26 cellular contexts compared by ENCODE assay signal in genomic region chr5:42507451-42508092, GRCh38.
DNase-seq lines count a peak whose midpoint lies in the region; ATAC-seq, FAIRE-seq and TF ChIP-seq lines count a peak whose summit lies in the region.
"Had no signal": no experiment of that assay in that cellular context is flagged by ENCODE, and none has a peak within 500 bp of the region (broad histone marks: within the 10 kb centered on the region; RNA-seq: fewer than 3 reads in every experiment).

No MANE protein-coding gene starts in this region.

- H3K27ac ChIP-seq in heart right ventricle (peak overlapping the region in 4 of 10 donors; percentile 20 to 38 (median 33)), neural progenitor cell (no peak overlapping the region), testis (no peak overlapping the region)
- H3K27ac ChIP-seq: parathyroid adenoma, vagina had no signal

- H3K36me3 Mint-ChIP-seq in neural progenitor cell: no peaks in the 10 kb centered on the region
- no peaks in the 10 kb centered on the region for H3K36me3 Mint-ChIP-seq in T-helper 2 cell treated with Interferon-gamma antibody and Interleukin-4, amounts not matched to agents 5 μg/mL and 100 μg/mL, for 36 hours (ENCODE audit: low read depth)
- H3K36me3 Mint-ChIP-seq: activated naive CD4-positive, alpha-beta T cell treated with anti-CD3 and anti-CD28 coated beads, Interleukin-2, amount 50 U/mL, for 72 hours; natural killer cell had no signal

- H3K9me3 Mint-ChIP-seq in neural progenitor cell: no peaks in the 10 kb centered on the region
- H3K9me3 Mint-ChIP-seq in T-helper 2 cell treated with Interferon-gamma antibody and Interleukin-4, amounts not matched to agents 5 μg/mL and 100 μg/mL, for 36 hours: no peaks in the 10 kb centered on the region
- H3K9me3 Mint-ChIP-seq: activated naive CD4-positive, alpha-beta T cell treated with anti-CD3 and anti-CD28 coated beads, Interleukin-2, amount 50 U/mL, for 72 hours had no signal

- FAIRE-seq in GM12892 (lab: Jason Lieb, UNC): no peak
- FAIRE-seq: colon, endometrium, HTR-8/SVneo had no signal

- H3K4me1 Mint-ChIP-seq in neural progenitor cell: peaks cover 20% of the 10 kb centered on the region
- no peaks in the 10 kb centered on the region for H3K4me1 Mint-ChIP-seq in T-helper 2 cell treated with Interferon-gamma antibody and Interleukin-4, amounts not matched to agents 5 μg/mL and 100 μg/mL, for 36 hours (ENCODE audit: low read depth)
- H3K4me1 Mint-ChIP-seq: B cell, natural killer cell had no signal

- H3K4me3 ChIP-seq in heart right ventricle: no peak overlapping the region
- H3K4me3 ChIP-seq in neural progenitor cell: no peak overlapping the region
- no peak overlapping the region for H3K4me3 ChIP-seq in testis
- H3K4me3 ChIP-seq: vagina had no signal

- WGBS in heart right ventricle, 2 donors: 36 to 51% methylated on average over 5 of the region's 5 CpGs
- 55 to 73% methylated on average over 5 of the region's 5 CpGs for WGBS in testis, 2 donors

- TF ChIP-seq CTCF in heart right ventricle (IDR thresholded peaks at IDR 0.05) (no peak), neural progenitor cell (IDR thresholded peaks at IDR 0.05) (no peak), testis (IDR thresholded peaks at IDR 0.05) (no peak)

- H3K4me1 ChIP-seq in heart right ventricle (peaks cover 0 to 67% (median 25%) of the 10 kb centered on the region in 9 donors), neural progenitor cell (peaks cover 20% of the 10 kb centered on the region), testis (peaks cover 22% of the 10 kb centered on the region)
- H3K4me1 ChIP-seq: parathyroid adenoma had no signal

- DNase-seq in Right ventricle myocardium inferior (ENCODE audit: missing footprints) (no peak), cardiac septum (ENCODE audit: low spot score) (no peak), heart right ventricle (no peak), neural progenitor cell (ENCODE audit: low spot score) (peak; percentile 82), testis (peak; percentile 40), GM12892 (ENCODE audit: insufficient read length) (no peak), NAMALWA (ENCODE audit: low spot score) (no peak)
- DNase-seq in T-helper 2 cell treated with Interferon-gamma antibody and Interleukin-4, amounts not matched to agents 5 μg/mL and 100 μg/mL, for 36 hours (ENCODE audit: low spot score): no peak
- DNase-seq: 8988T; activated CD4-positive, alpha-beta T cell treated with anti-CD3 and anti-CD28 coated beads for 48 hours; HCEC 1CT; hypothalamus; kidney; mesenchymal stem cell; natural killer cell; NCI-H2081 treated with DMSO at 0.1 percent for 48 hours; NCI-H510A; NK-92 treated with Interleukin-12 subunit alpha and Interleukin-12 subunit beta, amount 100 ng/mL, for 24 hours; RPMI8226 had no signal

- H3F3A ChIP-seq in neural progenitor cell (ENCODE audit: low read depth): no peaks in the 10 kb centered on the region

- H3K27me3 ChIP-seq in heart right ventricle (no peaks in the 10 kb centered on the region), neural progenitor cell (no peaks in the 10 kb centered on the region), testis (no peaks in the 10 kb centered on the region)
- H3K27me3 ChIP-seq: vagina had no signal

- H4K20me1 ChIP-seq in neural progenitor cell (ENCODE audit: low read depth): no peaks in the 10 kb centered on the region

- no peak overlapping the region for H3K4me3 Mint-ChIP-seq in neural progenitor cell
- H3K4me3 Mint-ChIP-seq in T-helper 2 cell treated with Interferon-gamma antibody and Interleukin-4, amounts not matched to agents 5 μg/mL and 100 μg/mL, for 36 hours: no peak overlapping the region
- H3K4me3 Mint-ChIP-seq: B cell, natural killer cell had no signal

- H3K36me3 ChIP-seq in heart right ventricle: no peaks in the 10 kb centered on the region
- H3K36me3 ChIP-seq in neural progenitor cell: no peaks in the 10 kb centered on the region
- no peaks in the 10 kb centered on the region for H3K36me3 ChIP-seq in testis (ENCODE audit: low read depth, missing control alignments)
- H3K36me3 ChIP-seq: vagina had no signal

- H3K9me3 ChIP-seq in heart right ventricle (no peaks in the 10 kb centered on the region), neural progenitor cell (ENCODE audit: low read depth) (no peaks in the 10 kb centered on the region), testis (no peaks in the 10 kb centered on the region)
- H3K9me3 ChIP-seq: vagina had no signal

- no peaks in the 10 kb centered on the region for H3K27me3 Mint-ChIP-seq in neural progenitor cell (ENCODE audit: insufficient read depth, low read depth)
- H3K27me3 Mint-ChIP-seq in T-helper 2 cell treated with Interferon-gamma antibody and Interleukin-4, amounts not matched to agents 5 μg/mL and 100 μg/mL, for 36 hours (ENCODE audit: low read depth): no peaks in the 10 kb centered on the region
- H3K27me3 Mint-ChIP-seq: B cell had no signal

- no peak overlapping the region for H2AFZ ChIP-seq in neural progenitor cell (replicated peaks)
- H2AFZ ChIP-seq: parathyroid adenoma had no signal

- no peak for TF ChIP-seq POLR2A in testis (IDR thresholded peaks at IDR 0.05)
- no peak for TF ChIP-seq POLR2A in GM12892 (IDR thresholded peaks at IDR 0.05; ENCODE audit: low read depth, low read length)

- H3K27ac Mint-ChIP-seq in neural progenitor cell: peak overlapping the region; percentile 27
- no peak overlapping the region for H3K27ac Mint-ChIP-seq in T-helper 2 cell treated with Interferon-gamma antibody and Interleukin-4, amounts not matched to agents 5 μg/mL and 100 μg/mL, for 36 hours
- H3K27ac Mint-ChIP-seq: activated naive CD4-positive, alpha-beta T cell treated with anti-CD3 and anti-CD28 coated beads, Interleukin-2, amount 50 U/mL, for 72 hours; B cell; natural killer cell had no signal

- intact Hi-C loops in Right ventricle myocardium inferior (cut with DNase I) (loop anchor here (5.0 kb wide), 1 partner anchor 85 kb away; the partner anchor contains the start of gene GHR), cardiac septum (cut with DNase I) (loop anchor here (5.0 kb wide), 1 partner anchor 85 kb away; the partner anchor contains the start of gene GHR), heart right ventricle (cut with DNase I) (loop anchor here in 1 of 10 donors (5.0 kb wide), 1 partner anchor 85 kb away; the partner anchor contains the start of gene GHR), testis (cut with DNase I; ENCODE audit: low total_unique reads) (no loop called here)

- ATAC-seq in Right ventricle myocardium inferior (peak; percentile 84), heart right ventricle (peak; percentile 51 to 77 (median 68))
- ATAC-seq: activated naive CD4-positive, alpha-beta T cell treated with anti-CD3 and anti-CD28 coated beads, Interleukin-2, amount 50 U/mL, for 72 hours; natural killer cell had no signal

- H3K79me2 ChIP-seq in neural progenitor cell (ENCODE audit: low read depth): no peaks in the 10 kb centered on the region

- no peak overlapping the region for H3K9ac ChIP-seq in neural progenitor cell
- H3K9ac ChIP-seq: parathyroid adenoma had no signal

- H3K4me2 ChIP-seq in neural progenitor cell: peak overlapping the region; percentile 60

Comparison
In these comparisons a context has a peak if more than half of its experiments do, and no peak if none do; other contexts are left out.
1. DNase-seq: peak in neural progenitor cell (single experiment) and testis (single experiment); none in Right ventricle myocardium inferior (single experiment), cardiac septum (single experiment), heart right ventricle (0 of 2), T-helper 2 cell treated with Interferon-gamma antibody and Interleukin-4, amounts not matched to agents 5 μg/mL and 100 μg/mL, for 36 hours (single experiment), GM12892 (single experiment) and NAMALWA (single experiment).